ENCODE assay signal across 8 cellular contexts in genomic region chr15:99702895-99703602, GRCh38. TPM values are rescaled to one million over a fixed set of nuclear protein-coding genes. Genes with fewer than 3 reads are reported as not detected.
A peak's percentile ranks its signal among the peaks of the same experiment; 100 is the strongest.
DNase-seq lines count a peak whose midpoint lies in the region; ATAC-seq and TF ChIP-seq lines count a peak whose summit lies in the region.

No MANE protein-coding gene starts in this region.

- no peaks in the 10 kb centered on the region for H3K9me3 ChIP-seq in cardiac muscle cell (ENCODE audit: low read depth)
- no peaks in the 10 kb centered on the region for H3K9me3 ChIP-seq in right lobe of liver
- H3K9me3 ChIP-seq in aorta (ENCODE audit: control insufficient read depth, low read length): no peaks in the 10 kb centered on the region

- intact Hi-C loops in cardiac septum (cut with DNase I) (no loop called here), right lobe of liver (cut with DNase I) (loop anchor here in 1 of 2 donors (10.0 kb wide), 1 partner anchor 298 kb away; no protein-coding TSS in a partner anchor), aorta (cut with DNase I) (loop anchor here in 1 of 2 donors (5.0 to 10.0 kb wide), 2 partner anchors 136 to 258 kb away; partner anchors contain the start of gene MEF2A)

- ATAC-seq in right lobe of liver (peak; percentile 6 to 31 (median 20)), aorta (ENCODE audit: low FRiP score) (peak; percentile 6), GM21576 (IDR thresholded peaks at IDR 0.05; ENCODE audit: unreplicated experiment) (no peak)

- H3K36me3 ChIP-seq in cardiac muscle cell (peaks cover 5% of the 10 kb centered on the region), right lobe of liver (no peaks in the 10 kb centered on the region), aorta (ENCODE audit: control insufficient read depth in 1 of 2, insufficient read depth in 2 of 2, low read length in 1 of 2) (no peaks in the 10 kb centered on the region)

- H3K27ac ChIP-seq in cardiac muscle cell (peak overlapping the region; percentile 87), right lobe of liver (peak overlapping the region; percentile 85 to 92 (median 90)), aorta (ENCODE audit: low read depth in 1 of 2, low read length in 2 of 2) (no peak overlapping the region)

- DNase-seq in cardiac muscle cell (ENCODE audit: low read depth in 1 of 2, low spot score in 1 of 2): peak in 1 of 2 donors; percentile 50
- no peak for DNase-seq in cardiac septum (ENCODE audit: low spot score)
- peak; percentile 60 for DNase-seq in astrocyte of the hippocampus (ENCODE audit: low read depth, low spot score)
- no peak for DNase-seq in right lobe of liver
- DNase-seq in aorta: no peak
- DNase-seq in RPMI8226: no peak
- no peak for DNase-seq in stimulated activated CD4-positive, alpha-beta T cell treated with anti-CD3 and anti-CD28 coated beads, Interleukin-4, amount 100 ng/mL, for 1 hour

- WGBS in right lobe of liver (ENCODE audit: insufficient coverage, low coverage, low lambda C conversion rate, missing lambda C conversion rate): 35% methylated on average over 4 of the region's 4 CpGs
- 37 to 39% methylated on average over 4 of the region's 4 CpGs for WGBS in aorta, 2 donors

- H3K4me1 ChIP-seq in cardiac muscle cell (ENCODE audit: low read depth) (peaks cover 52% of the 10 kb centered on the region), right lobe of liver (peaks cover 0 to 20% (median 2%) of the 10 kb centered on the region in 4 donors), aorta (ENCODE audit: control insufficient read depth in 1 of 2, insufficient read depth in 2 of 2, low read length in 2 of 2) (no peaks in the 10 kb centered on the region)

- no peak for TF ChIP-seq POLR2A in right lobe of liver (IDR thresholded peaks at IDR 0.05)

- H3K27me3 ChIP-seq in cardiac muscle cell: no peaks in the 10 kb centered on the region
- no peaks in the 10 kb centered on the region for H3K27me3 ChIP-seq in right lobe of liver
- no peaks in the 10 kb centered on the region for H3K27me3 ChIP-seq in aorta (ENCODE audit: control insufficient read depth in 1 of 2, insufficient read depth in 2 of 2, low read length in 1 of 2)

- H3K4me3 ChIP-seq in cardiac muscle cell (no peak overlapping the region), right lobe of liver (peak overlapping the region in 1 of 3 donors; percentile 5), aorta (ENCODE audit: low read length in 2 of 2) (no peak overlapping the region)

- no peak for TF ChIP-seq CTCF in cardiac muscle cell (IDR thresholded peaks at IDR 0.05; ENCODE audit: low read depth, low read length)
- TF ChIP-seq CTCF in right lobe of liver (IDR thresholded peaks at IDR 0.05): no peak

RNA-seq across cellular contexts. Expression of gene LYSMD4, which starts 30.2 kb away (rescaled TPM):
- total RNA-seq in cardiac muscle cell (21.2 and 21.9 TPM in 2 replicates), cardiac septum (12.7 TPM), right lobe of liver (1 to 10 TPM; 2.8 to 7.0 (median 5.1) TPM), aorta (10 to 100 TPM in 1 of 2 donors, 1 to 10 TPM in 1; 7.7 to 14.3 TPM)
- polyA plus RNA-seq in cardiac muscle cell (24.0 and 24.4 TPM in 2 replicates), aorta (10 to 100 TPM in 1 of 2 donors, 1 to 10 TPM in 1; 1.9 to 12.4 TPM)

Comparison
In these comparisons a context has a peak if more than half of its experiments do, and no peak if none do; other contexts are left out.
1. H3K27ac ChIP-seq: peak in cardiac muscle cell (single experiment) and right lobe of liver (3 of 3); none in aorta (0 of 2).